ENCODE assay signal across 1 cellular context in the genomic region with DNA sequence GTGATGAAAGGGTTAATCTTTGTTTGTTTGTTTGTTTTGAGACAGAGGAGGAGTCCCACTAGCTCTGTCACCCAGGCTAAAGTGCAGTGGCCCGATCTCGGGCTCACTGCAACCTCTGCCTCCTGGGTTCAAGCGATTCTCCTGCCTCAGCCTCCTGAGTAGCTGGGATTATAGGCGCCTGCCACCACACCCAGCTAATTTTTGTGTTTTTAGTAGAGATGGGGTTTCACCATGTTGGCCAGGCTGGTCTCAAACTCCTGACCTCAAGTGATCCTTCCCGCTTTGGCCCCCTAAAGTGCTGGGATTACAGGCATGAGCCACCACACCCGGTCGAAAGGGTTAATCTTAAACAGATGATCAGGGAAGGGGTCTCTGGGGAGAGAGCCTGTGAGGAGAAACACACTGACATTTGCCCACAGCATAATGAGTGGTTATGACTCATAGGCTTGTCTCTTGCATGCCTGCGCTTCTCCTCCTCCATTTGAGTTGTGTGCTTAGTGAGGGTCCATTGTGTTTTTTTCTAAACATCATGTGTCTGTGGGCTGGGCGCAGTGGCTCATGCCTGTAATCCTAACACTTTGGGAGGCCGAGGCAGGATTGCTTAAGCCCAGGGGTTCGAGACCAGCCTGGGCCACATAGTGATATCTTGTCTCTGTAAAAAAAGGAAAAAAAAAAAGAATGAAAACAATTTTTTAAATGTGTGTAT.
TF ChIP-seq lines count a peak whose summit lies in the region.

No MANE protein-coding gene starts in this region.

TF ChIP-seq in IMR-90, 13 proteins besides CTCF, POLR2A, EP300 and RAD21 (continued from another document):
- TF ChIP-seq MAZ (IDR thresholded peaks at IDR 0.05; ENCODE audit: borderline replicate concordance, low read depth, low read length) (peak; percentile 39; the same call in 1 of the 2 replicates), RCOR1 (IDR thresholded peaks at IDR 0.05; ENCODE audit: insufficient replicate concordance, low read length) (peak; percentile 96), CEBPB (IDR thresholded peaks at IDR 0.05; ENCODE audit: low read depth, low read length) (peak; percentile 52), MXI1 (IDR thresholded peaks at IDR 0.05; ENCODE audit: borderline replicate concordance, low read depth, low read length) (peak; percentile 58; the same call in 1 of the 2 replicates), BHLHE40 (IDR thresholded peaks at IDR 0.05; ENCODE audit: low read depth, low read length) (peak; percentile 60)
- TF ChIP-seq, protein P1, sequence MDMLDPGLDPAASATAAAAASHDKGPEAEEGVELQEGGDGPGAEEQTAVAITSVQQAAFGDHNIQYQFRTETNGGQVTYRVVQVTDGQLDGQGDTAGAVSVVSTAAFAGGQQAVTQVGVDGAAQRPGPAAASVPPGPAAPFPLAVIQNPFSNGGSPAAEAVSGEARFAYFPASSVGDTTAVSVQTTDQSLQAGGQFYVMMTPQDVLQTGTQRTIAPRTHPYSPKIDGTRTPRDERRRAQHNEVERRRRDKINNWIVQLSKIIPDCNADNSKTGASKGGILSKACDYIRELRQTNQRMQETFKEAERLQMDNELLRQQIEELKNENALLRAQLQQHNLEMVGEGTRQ (IDR thresholded peaks at IDR 0.05; ENCODE audit: low read depth, low read length): peak; percentile 29; the same call in 1 of the 2 replicates
